37 cellular contexts compared by ENCODE assay signal in the genomic region with DNA sequence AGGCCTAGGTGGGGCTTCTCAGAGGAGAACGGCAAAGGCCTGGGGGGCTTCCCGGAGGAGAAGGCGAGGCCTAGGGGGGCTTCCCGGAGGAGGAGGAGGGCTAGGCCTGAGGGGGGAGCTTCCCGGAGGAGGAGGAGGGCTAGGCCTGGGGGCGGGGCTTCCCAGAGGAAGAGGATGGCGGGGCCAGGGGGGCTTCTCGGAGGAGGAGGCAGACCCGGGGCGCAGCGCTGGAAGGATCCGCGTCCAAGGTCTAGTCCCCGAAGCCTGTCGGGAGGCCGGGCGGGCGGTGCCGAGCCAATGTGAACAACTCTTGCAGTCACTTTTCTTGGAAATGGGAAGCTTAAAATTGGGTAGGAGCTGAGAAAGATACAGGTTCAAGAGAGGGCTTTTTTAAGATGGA. TPM values are rescaled to one million over a fixed set of nuclear protein-coding genes. Genes with fewer than 3 reads are reported as not detected.
"Had no signal": no experiment of that assay in that cellular context is flagged by ENCODE, and none has a peak within 500 bp of the region (broad histone marks: within the 10 kb centered on the region; RNA-seq: fewer than 3 reads in every experiment).

No MANE protein-coding gene starts in this region.

- DNase-seq: activated effector memory CD4-positive, alpha-beta T cell treated with anti-CD3 and anti-CD28 coated beads, Interleukin-2, amount 50 U/mL, for 16 hours; activated effector memory CD4-positive, alpha-beta T cell treated with Interleukin-2 at 50 U/mL for 16 hours; activated gamma-delta T cell; activated gamma-delta T cell treated with Interleukin-2 at 50 U/mL for 16 hours; activated naive CD4-positive, alpha-beta T cell; activated naive CD4-positive, alpha-beta T cell treated with anti-CD3 and anti-CD28 coated beads for 36 hours; activated naive CD4-positive, alpha-beta T cell treated with anti-CD3 and anti-CD28 coated beads, Interleukin-2, amount 10 ng/mL, durations not matched to agents 7 days and 5 days; activated naive CD4-positive, alpha-beta T cell treated with anti-CD3 and anti-CD28 coated beads, Interleukin-2, amount 50 U/mL, for 16 hours; activated naive CD4-positive, alpha-beta T cell treated with Interleukin-2 at 50 U/mL for 16 hours; activated naive CD8-positive, alpha-beta T cell treated with anti-CD3 and anti-CD28 coated beads for 36 hours; activated naive CD8-positive, alpha-beta T cell treated with anti-CD3 and anti-CD28 coated beads, Interleukin-2, amount 10 ng/mL, durations not matched to agents 7 days and 5 days; activated naive CD8-positive, alpha-beta T cell treated with anti-CD3 and anti-CD28 coated beads, Interleukin-2, amount 50 U/mL, for 24 hours; activated T-cell treated with anti-CD3 and anti-CD28 coated beads for 4 hours; activated T-cell treated with anti-CD3 and anti-CD28 coated beads, Interleukin-2, amount 50 U/mL, for 1 hour; activated T-cell treated with anti-CD3 and anti-CD28 coated beads, Interleukin-2, amount 50 U/mL, for 24 hours; activated T-cell treated with anti-CD3 and anti-CD28 coated beads, Interleukin-2, amount 50 U/mL, for 4 hours; activated T-cell treated with anti-CD3 and anti-CD28 coated beads, Interleukin-2, amount 50 U/mL, for 48 hours; activated T-cell treated with anti-CD3 and anti-CD28 coated beads, Interleukin-2, amount 50 U/mL, for 72 hours; adrenal gland; amniotic stem cell; amygdala; anterior cingulate cortex; aorta; body of pancreas; brain microvascular endothelial cell; caudate nucleus; central memory CD4-positive, alpha-beta T cell; cerebellar nuclear complex had no signal

- H3K9me3 ChIP-seq: adrenal gland, ascending aorta, body of pancreas, breast epithelium had no signal

- H3K36me3 ChIP-seq: adrenal gland, ascending aorta, brain microvascular endothelial cell, breast epithelium, cardiac muscle cell had no signal

- FAIRE-seq: astrocyte, bronchial epithelial cell had no signal

- H3K27me3 ChIP-seq: adrenal gland, ascending aorta, body of pancreas, brain microvascular endothelial cell, breast epithelium, cardiac muscle cell had no signal

- ATAC-seq: activated naive CD4-positive, alpha-beta T cell treated with anti-CD3 and anti-CD28 coated beads, Interleukin-2, amount 50 U/mL, for 72 hours; activated naive CD8-positive, alpha-beta T cell treated with anti-CD3 and anti-CD28 coated beads, Interleukin-2, amount 50 U/mL, for 24 hours; activated T-cell treated with anti-CD3 and anti-CD28 coated beads, Interleukin-2, amount 50 U/mL, for 4 hours; activated T-cell treated with anti-CD3 and anti-CD28 coated beads, Interleukin-2, amount 50 U/mL, for 72 hours; activated T-helper 17 cell treated with anti-CD3 and anti-CD28 coated beads, Interleukin-2, amount 50 U/mL, for 72 hours; body of pancreas had no signal

- H3K4me3 ChIP-seq: adrenal gland, ascending aorta, body of pancreas, breast epithelium, cardiac muscle cell had no signal

- H3K4me1 ChIP-seq: adrenal gland, ascending aorta, body of pancreas, breast epithelium had no signal

- H3K27ac ChIP-seq: adrenal gland, ascending aorta, body of pancreas, brain microvascular endothelial cell, breast epithelium, cardiac muscle cell had no signal

RNA-seq across cellular contexts. Expression of a gene that starts 30.0 kb away (rescaled TPM):
- total RNA-seq: activated naive CD4-positive, alpha-beta T cell treated with anti-CD3 and anti-CD28 coated beads for 36 hours; activated naive CD4-positive, alpha-beta T cell treated with anti-CD3 and anti-CD28 coated beads, Interleukin-2, amount 50 U/mL, for 72 hours; activated naive CD8-positive, alpha-beta T cell treated with anti-CD3 and anti-CD28 coated beads for 36 hours; activated naive CD8-positive, alpha-beta T cell treated with anti-CD3 and anti-CD28 coated beads, Interleukin-2, amount 10 ng/mL, durations not matched to agents 7 days and 5 days; activated T-cell treated with anti-CD3 and anti-CD28 coated beads, Interleukin-2, amount 50 U/mL, for 4 hours; activated T-cell treated with anti-CD3 and anti-CD28 coated beads, Interleukin-2, amount 50 U/mL, for 72 hours; activated T-helper 1 cell treated with anti-CD3 and anti-CD28 coated beads, Interleukin-12 subunit alpha, Interleukin-12 subunit beta, Interleukin-2, Interleukin-4 antibody, amounts not matched to agents 30 ng/mL and 10 ng/mL and 1 ng/mL, durations not matched to agents 14 hours and 24 hours and 36 hours; activated T-helper 17 cell treated with anti-CD3 and anti-CD28 coated beads, Interleukin-2, amount 50 U/mL, for 72 hours; activated T-helper 2 cell treated with anti-CD3 and anti-CD28 coated beads, Interferon-gamma antibody, Interleukin-2, Interleukin-4, amounts not matched to agents 10 μg/mL and 5 μg/mL and 100 μg/mL, durations not matched to agents 14 hours and 24 hours and 36 hours; adrenal gland; aorta; ascending aorta; astrocyte; body of pancreas; breast epithelium; bronchial epithelial cell; cardiac muscle cell had no signal
